Comparison of ENCODE assay signal across 18 cellular contexts in the genomic region with DNA sequence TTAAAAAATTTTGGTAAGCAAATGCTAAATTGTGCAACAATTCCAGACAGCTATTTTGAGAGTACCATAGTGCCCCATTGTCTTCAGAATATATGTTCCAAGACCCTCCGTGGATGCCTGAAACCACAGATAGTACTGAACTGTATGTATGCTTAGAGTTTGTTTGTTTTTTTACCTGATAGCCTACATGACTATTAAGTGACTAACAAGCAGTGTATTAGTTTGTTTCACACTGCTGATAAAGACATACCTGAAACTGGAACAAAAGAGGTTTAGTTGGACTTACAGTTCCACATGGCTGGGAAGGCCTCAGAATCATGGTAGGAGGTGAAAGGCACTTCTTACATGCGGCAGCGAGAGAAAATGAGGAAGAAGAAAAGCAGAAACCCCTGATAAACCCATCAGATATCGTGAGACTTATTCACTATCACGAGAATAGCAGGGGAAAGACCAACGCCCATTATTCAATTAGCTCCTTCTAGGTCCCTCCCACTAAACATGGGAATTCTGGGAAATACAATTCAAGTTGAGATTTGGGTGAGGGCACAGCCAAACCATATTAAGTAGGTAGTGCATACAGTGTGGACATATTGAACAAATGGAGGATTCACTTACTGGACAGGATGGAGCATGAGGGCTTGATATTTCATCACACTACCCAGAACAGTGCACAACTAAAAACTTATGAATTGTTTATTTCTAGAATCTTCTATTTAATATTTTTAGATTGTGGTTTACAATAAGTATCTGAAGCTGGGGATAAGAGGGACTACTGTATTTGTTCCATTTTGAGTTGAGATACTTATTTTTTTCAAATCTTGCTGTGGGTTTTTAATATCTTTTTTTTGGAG.
DNase-seq lines count a peak whose midpoint lies in the region; ATAC-seq, FAIRE-seq and TF ChIP-seq lines count a peak whose summit lies in the region.
"Had no signal": no experiment of that assay in that cellular context is flagged by ENCODE, and none has a peak within 500 bp of the region (broad histone marks: within the 10 kb centered on the region; RNA-seq: fewer than 3 reads in every experiment).

No MANE protein-coding gene starts in this region.

- H3K36me3 ChIP-seq in PC-3 (ENCODE audit: low read depth, low read length) = no peaks in the 10 kb centered on the region
- no peaks in the 10 kb centered on the region for H3K36me3 ChIP-seq in neural progenitor cell
- no peaks in the 10 kb centered on the region for H3K36me3 ChIP-seq in BE2C
- no peaks in the 10 kb centered on the region for H3K36me3 ChIP-seq in right atrium auricular region

- CTCF ChIA-PET in A549 (lab: Yijun Ruan, JAX) (interaction anchor here (1.4 kb wide), 1 partner anchor 12 kb away, joined by 4 read pairs; no protein-coding TSS in a partner anchor), PC-3 (lab: Charles Lee) (no interaction called here)

- TF ChIP-seq POLR2A in A549 (IDR thresholded peaks at IDR 0.05; ENCODE audit: low read length) = no peak

- no peaks in the 10 kb centered on the region for H3K9me3 Mint-ChIP-seq in neural progenitor cell
- H3K9me3 Mint-ChIP-seq: CD8-positive, alpha-beta T cell; H9 had no signal

- H3K79me2 ChIP-seq in PC-3 (ENCODE audit: low read length) (no peaks in the 10 kb centered on the region), neural progenitor cell (ENCODE audit: low read depth) (no peaks in the 10 kb centered on the region)

- no TSS peak for BruUV-seq in PC-3 (replicated peaks; lab: Mats Ljungman, UMichigan)

- ATAC-seq in A549 = no peak; a peak in 1 of 6 replicates
- ATAC-seq in PC-3 = peak; percentile 35; the same call in 1 of the 2 replicates
- ATAC-seq: CD8-positive, alpha-beta T cell; SK-N-SH treated with all-trans-retinoic acid at 6 μM for 48 hours had no signal

- no peaks in the 10 kb centered on the region for H3K27me3 Mint-ChIP-seq in neural progenitor cell (ENCODE audit: insufficient read depth, low read depth)

- H3K4me3 Mint-ChIP-seq in neural progenitor cell = no peak overlapping the region
- H3K4me3 Mint-ChIP-seq: CD8-positive, alpha-beta T cell; H9 had no signal

- H3K4me3 ChIP-seq in A549 = no peak overlapping the region
- no peak overlapping the region for H3K4me3 ChIP-seq in PC-3 (ENCODE audit: low read length)
- no peak overlapping the region for H3K4me3 ChIP-seq in neural progenitor cell
- no peak overlapping the region for H3K4me3 ChIP-seq in BE2C (ENCODE audit: low read depth, low read length)
- no peak overlapping the region for H3K4me3 ChIP-seq in right atrium auricular region

- H3K9ac ChIP-seq in PC-3 (ENCODE audit: low read length) (no peak overlapping the region), neural progenitor cell (no peak overlapping the region)

- H4K20me1 ChIP-seq in PC-3 (ENCODE audit: low read length) (no peaks in the 10 kb centered on the region), neural progenitor cell (ENCODE audit: low read depth) (no peaks in the 10 kb centered on the region)

- H3K36me3 Mint-ChIP-seq in neural progenitor cell = no peaks in the 10 kb centered on the region
- H3K36me3 Mint-ChIP-seq: CD8-positive, alpha-beta T cell had no signal

- no peak for TF ChIP-seq EP300 in A549 (IDR thresholded peaks at IDR 0.05)

- no peak for DNase-seq in A549 (ENCODE audit: low read depth in 1 of 2, low spot score in 1 of 2)
- DNase-seq in PC-3 = peak; percentile 31
- peak; percentile 3 for DNase-seq in epithelial cell of prostate (ENCODE audit: low read depth, low spot score)
- DNase-seq in neural progenitor cell (ENCODE audit: low spot score) = no peak
- DNase-seq in BE2C = no peak
- DNase-seq in right atrium auricular region (ENCODE audit: low spot score) = no peak
- DNase-seq in activated effector memory CD4-positive, alpha-beta T cell treated with anti-CD3 and anti-CD28 coated beads, Interleukin-2, amount 50 U/mL, for 16 hours = no peak
- DNase-seq: CD8-positive, alpha-beta T cell; H9; Karpas-422; MM.1S; NCI-H1105; NCI-H2081; SIG-M5 had no signal

- H3K27ac Mint-ChIP-seq in neural progenitor cell = no peak overlapping the region
- H3K27ac Mint-ChIP-seq: CD8-positive, alpha-beta T cell; H9 had no signal

- intact Hi-C loops in PC-3 (cut with micrococcal nuclease) = no loop called here

- H3K27me3 ChIP-seq in PC-3 (ENCODE audit: low read length) (no peaks in the 10 kb centered on the region), neural progenitor cell (no peaks in the 10 kb centered on the region), BE2C (no peaks in the 10 kb centered on the region), right atrium auricular region (no peaks in the 10 kb centered on the region)

- H2AFZ ChIP-seq in PC-3 (ENCODE audit: low read length) (no peak overlapping the region), neural progenitor cell (replicated peaks) (peak overlapping the region; percentile 10)

- POLR2A ChIA-PET in A549 (lab: Yijun Ruan, JAX) (no interaction called here), PC-3 (lab: Charles Lee; ENCODE audit: unreplicated experiment) (no interaction called here)

- FAIRE-seq in A549 (lab: Jason Lieb, UNC) = peak; percentile 68
- FAIRE-seq: G401.6 had no signal

- no peaks in the 10 kb centered on the region for H3K9me2 ChIP-seq in PC-3 (replicated peaks; ENCODE audit: low read length)

- H3K4me1 ChIP-seq in A549 (peaks cover 18% of the 10 kb centered on the region), PC-3 (ENCODE audit: insufficient read depth, low read length) (peaks cover 7% of the 10 kb centered on the region; the same call in 1 of the 2 replicates), neural progenitor cell (peaks cover 9% of the 10 kb centered on the region), BE2C (peaks cover 3% of the 10 kb centered on the region; the same call in 1 of the 2 replicates), right atrium auricular region (no peaks in the 10 kb centered on the region)

- H3F3A ChIP-seq in PC-3 (ENCODE audit: low read length, unreplicated experiment) (no peaks in the 10 kb centered on the region), neural progenitor cell (ENCODE audit: low read depth) (no peaks in the 10 kb centered on the region)

- H3K9me3 ChIP-seq in A549 = no peaks in the 10 kb centered on the region
- no peaks in the 10 kb centered on the region for H3K9me3 ChIP-seq in PC-3 (ENCODE audit: low read length)
- H3K9me3 ChIP-seq in neural progenitor cell (ENCODE audit: low read depth) = no peaks in the 10 kb centered on the region
- H3K9me3 ChIP-seq in BE2C = no peaks in the 10 kb centered on the region
- no peaks in the 10 kb centered on the region for H3K9me3 ChIP-seq in right atrium auricular region

- no peaks in the 10 kb centered on the region for H3K4me1 Mint-ChIP-seq in neural progenitor cell
- H3K4me1 Mint-ChIP-seq: H9 had no signal

- H3K4me2 ChIP-seq in A549 (peak overlapping the region; percentile 76), PC-3 (ENCODE audit: low read length) (no peak overlapping the region), neural progenitor cell (no peak overlapping the region)

- TF ChIP-seq RAD21 in A549 (conservative IDR thresholded peaks at IDR 0.05 in 1 of 2, IDR thresholded peaks at IDR 0.05 in 1 of 2) = no peak

- TF ChIP-seq CTCF in A549 (IDR thresholded peaks at IDR 0.05) (no peak), PC-3 (conservative IDR thresholded peaks at IDR 0.05; ENCODE audit: low read depth, low read length) (no peak), neural progenitor cell (IDR thresholded peaks at IDR 0.05) (no peak), BE2C (IDR thresholded peaks at IDR 0.05; ENCODE audit: low read depth, low read length) (no peak), right atrium auricular region (IDR thresholded peaks at IDR 0.05) (no peak)

- H3K27ac ChIP-seq in A549 (peak overlapping the region; percentile 78 to 87), PC-3 (ENCODE audit: low read length) (no peak overlapping the region), epithelial cell of prostate (peak overlapping the region; percentile 33), neural progenitor cell (no peak overlapping the region), right atrium auricular region (no peak overlapping the region)
- H3K27ac ChIP-seq: HL-60, RWPE1 had no signal

- WGBS in A549 (ENCODE audit: missing lambda C conversion rate) = 70% methylated on average over 6 of the region's 6 CpGs

TF ChIP-seq in A549, 52 proteins besides CTCF, POLR2A, EP300 and RAD21 (continues in another document):
- no peak for TF ChIP-seq CHD2 (IDR thresholded peaks at IDR 0.05; ENCODE audit: low read length, partially characterized antibody)
- peak in 1 of 2 experiments; percentile 3; a peak in 2 of 4 replicates for TF ChIP-seq CEBPB (IDR thresholded peaks at IDR 0.05)
- no peak for TF ChIP-seq HDAC2 (IDR thresholded peaks at IDR 0.05)
- TF ChIP-seq CBX2 (IDR thresholded peaks at IDR 0.05; ENCODE audit: borderline replicate concordance, low read depth) = no peak
- no peak for TF ChIP-seq GATA3 (IDR thresholded peaks at IDR 0.05; ENCODE audit: borderline replicate concordance)
- TF ChIP-seq, protein P1, sequence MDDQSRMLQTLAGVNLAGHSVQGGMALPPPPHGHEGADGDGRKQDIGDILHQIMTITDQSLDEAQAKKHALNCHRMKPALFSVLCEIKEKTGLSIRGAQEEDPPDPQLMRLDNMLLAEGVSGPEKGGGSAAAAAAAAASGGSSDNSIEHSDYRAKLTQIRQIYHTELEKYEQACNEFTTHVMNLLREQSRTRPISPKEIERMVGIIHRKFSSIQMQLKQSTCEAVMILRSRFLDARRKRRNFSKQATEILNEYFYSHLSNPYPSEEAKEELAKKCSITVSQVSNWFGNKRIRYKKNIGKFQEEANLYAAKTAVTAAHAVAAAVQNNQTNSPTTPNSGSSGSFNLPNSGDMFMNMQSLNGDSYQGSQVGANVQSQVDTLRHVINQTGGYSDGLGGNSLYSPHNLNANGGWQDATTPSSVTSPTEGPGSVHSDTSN (IDR thresholded peaks at IDR 0.05) = no peak
- peak; percentile 3 to 52; a peak in 2 of 5 replicates for TF ChIP-seq JUN (IDR thresholded peaks at IDR 0.05)
- no peak for TF ChIP-seq RARB (CRISPR knock-in tag; IDR thresholded peaks at IDR 0.05)
- TF ChIP-seq, protein P2, sequence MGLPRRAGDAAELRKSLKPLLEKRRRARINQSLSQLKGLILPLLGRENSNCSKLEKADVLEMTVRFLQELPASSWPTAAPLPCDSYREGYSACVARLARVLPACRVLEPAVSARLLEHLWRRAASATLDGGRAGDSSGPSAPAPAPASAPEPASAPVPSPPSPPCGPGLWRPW (IDR thresholded peaks at IDR 0.05) = no peak; the same call in 1 of the 2 replicates
- TF ChIP-seq ZC3H11A (IDR thresholded peaks at IDR 0.05) = no peak
- peak; percentile 20; the same call in 1 of the 2 replicates for TF ChIP-seq JUNB (IDR thresholded peaks at IDR 0.05)
- TF ChIP-seq, protein P3, sequence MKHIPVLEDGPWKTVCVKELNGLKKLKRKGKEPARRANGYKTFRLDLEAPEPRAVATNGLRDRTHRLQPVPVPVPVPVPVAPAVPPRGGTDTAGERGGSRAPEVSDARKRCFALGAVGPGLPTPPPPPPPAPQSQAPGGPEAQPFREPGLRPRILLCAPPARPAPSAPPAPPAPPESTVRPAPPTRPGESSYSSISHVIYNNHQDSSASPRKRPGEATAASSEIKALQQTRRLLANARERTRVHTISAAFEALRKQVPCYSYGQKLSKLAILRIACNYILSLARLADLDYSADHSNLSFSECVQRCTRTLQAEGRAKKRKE (CRISPR knock-in tag; IDR thresholded peaks at IDR 0.05; ENCODE audit: low read depth) = no peak
- no peak for TF ChIP-seq ZSCAN20 (CRISPR knock-in tag; IDR thresholded peaks at IDR 0.05)

Comparison
In these comparisons a context has a peak if more than half of its experiments do, and no peak if none do; other contexts are left out.
1. DNase-seq: peak in PC-3 (single experiment) and epithelial cell of prostate (single experiment); none in A549 (0 of 2), neural progenitor cell (single experiment), BE2C (single experiment), right atrium auricular region (single experiment) and activated effector memory CD4-positive, alpha-beta T cell treated with anti-CD3 and anti-CD28 coated beads, Interleukin-2, amount 50 U/mL, for 16 hours (single experiment).
2. H3K27ac ChIP-seq: peak in A549 (2 of 2) and epithelial cell of prostate (single experiment); none in PC-3 (single experiment), neural progenitor cell (single experiment) and right atrium auricular region (0 of 2).